8 cellular contexts compared by ENCODE assay signal in the genomic region with DNA sequence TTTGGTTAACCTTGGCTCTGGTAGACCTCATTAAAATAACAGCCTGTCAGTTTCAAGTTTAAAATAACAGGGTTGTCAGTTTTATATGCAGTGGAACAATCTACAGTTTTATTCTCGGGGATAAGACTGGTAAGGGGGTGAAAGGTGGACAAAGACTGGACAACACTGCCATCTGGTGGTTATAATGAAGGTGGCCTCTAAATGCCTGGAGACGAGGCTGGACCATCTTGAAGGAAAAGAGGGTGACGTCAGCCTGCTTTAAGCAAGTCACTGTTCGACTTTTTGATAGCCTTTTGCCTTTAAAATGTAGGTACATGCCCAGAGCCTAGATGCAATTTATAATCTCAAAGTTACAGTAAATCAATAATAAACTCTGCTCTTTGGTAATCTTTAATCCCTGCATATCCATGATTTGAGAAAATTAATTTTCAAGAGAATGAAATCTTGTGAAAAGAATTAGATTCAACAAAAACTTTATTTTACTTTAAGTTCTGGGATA.
DNase-seq lines count a peak whose midpoint lies in the region; ATAC-seq, FAIRE-seq and TF ChIP-seq lines count a peak whose summit lies in the region.

No MANE protein-coding gene starts in this region.

- H2AFZ ChIP-seq in HCT116 (ENCODE audit: low read depth, low read length, poor library complexity, severe bottlenecking): no peak overlapping the region

- H3K4me1 ChIP-seq in HCT116 (ENCODE audit: control insufficient read depth in 1 of 2, insufficient read depth in 2 of 2, low read length in 2 of 2) (no peaks in the 10 kb centered on the region), pancreas (no peaks in the 10 kb centered on the region)

- H3K4me3 ChIP-seq in HCT116 (replicated peaks in 1 of 2; ENCODE audit: low read depth in 1 of 2, low read length in 2 of 2): no peak overlapping the region
- H3K4me3 ChIP-seq in pancreas: no peak overlapping the region

- RAD21 ChIA-PET in HCT116 (lab: Charles Lee; ENCODE audit: low non-redundant PET in 1 of 2, low total read pairs in 2 of 2, uncharacterized antibody in 2 of 2, unreplicated experiment in 2 of 2): no interaction called here

- CTCF ChIA-PET in HCT116 (lab: Charles Lee): interaction anchor here (1.8 kb wide), 1 partner anchor 255 kb away, joined by 7 read pairs; no protein-coding TSS in a partner anchor

- no peak overlapping the region for H3K4me2 ChIP-seq in HCT116 (ENCODE audit: low read length)

- intact Hi-C loops in HCT116 (cut with micrococcal nuclease): loop anchor here (2.0 kb wide), 1 partner anchor 254 kb away; no protein-coding TSS in a partner anchor
- intact Hi-C loops in pancreas (cut with DNase I): loop anchor here in 1 of 3 donors (10.0 kb wide), 1 partner anchor 1118 kb away; no protein-coding TSS in a partner anchor

- 0% methylated on average over 4 of the region's 4 CpGs for WGBS in pancreas, 2 donors

- DNase-seq in GM10266 (ENCODE audit: extremely low spot score) (peak; percentile 65), HCT116 (ENCODE audit: low read depth, low spot score) (peak; percentile 68), M059J (ENCODE audit: low read depth) (peak; percentile 72), SHP77 treated with DMSO at 0.1 percent for 48 hours (lab: John Stamatoyannopoulos, UW) (peak; percentile 73), frontal cortex (ENCODE audit: low spot score in 2 of 2) (peak; percentile 37 to 58), pancreas (peak in 4 of 6 donors; percentile 26 to 74 (median 40)), ureter (ENCODE audit: low spot score) (peak; percentile 69)
- DNase-seq in activated effector memory CD4-positive, alpha-beta T cell treated with Interleukin-2 at 50 U/mL for 16 hours: peak; percentile 14

- TF ChIP-seq POLR2A in HCT116 (IDR thresholded peaks at IDR 0.05; ENCODE audit: borderline replicate concordance, extremely low read depth, insufficient read depth, insufficient read length): no peak

- H3K9me3 ChIP-seq in HCT116 (ENCODE audit: control insufficient read depth in 1 of 2, insufficient read depth in 1 of 2, low read depth in 1 of 2, low read length in 2 of 2) (no peaks in the 10 kb centered on the region), pancreas (no peaks in the 10 kb centered on the region)

- TF ChIP-seq CTCF in GM10266 (IDR thresholded peaks at IDR 0.05; ENCODE audit: control insufficient read depth, insufficient read depth, low read depth, missing control alignments) (peak; percentile 83), HCT116 (IDR thresholded peaks at IDR 0.05 in 2 of 3, conservative IDR thresholded peaks at IDR 0.05 in 1 of 3; ENCODE audit: borderline replicate concordance in 1 of 3, insufficient read depth in 1 of 3, low read depth in 2 of 3, low read length in 2 of 3) (peak in 2 of 3 experiments; percentile 69 to 83; a peak in 4 of 6 replicates), pancreas (IDR thresholded peaks at IDR 0.05) (peak; percentile 77 to 88 (median 84))

- H4K20me1 ChIP-seq in HCT116 (ENCODE audit: insufficient read depth): no peaks in the 10 kb centered on the region

- H3K79me2 ChIP-seq in HCT116 (ENCODE audit: insufficient read depth, low read length): no peaks in the 10 kb centered on the region

- POLR2A ChIA-PET in HCT116 (lab: Charles Lee): no interaction called here

- H3K9ac ChIP-seq in HCT116 (ENCODE audit: low read length): no peak overlapping the region

- FAIRE-seq in frontal cortex (lab: Jason Lieb, UNC) (peak; percentile 79), pancreas (lab: Jason Lieb, UNC) (peak; percentile 94)

- no peaks in the 10 kb centered on the region for H3K27me3 ChIP-seq in HCT116 (ENCODE audit: insufficient read depth, low read length)
- no peaks in the 10 kb centered on the region for H3K27me3 ChIP-seq in pancreas

- ATAC-seq in HCT116 (peak; percentile 98), pancreas (peak; percentile 93 to 99 (median 98))

- peak; percentile 68 for TF ChIP-seq RAD21 in HCT116 (IDR thresholded peaks at IDR 0.05; ENCODE audit: low read depth)

- BruUV-seq in HCT116 (replicated peaks; lab: Mats Ljungman, UMichigan): no TSS peak

- H3K9me2 ChIP-seq in HCT116 (ENCODE audit: insufficient read depth): no peaks in the 10 kb centered on the region

- no peak overlapping the region for H3K27ac ChIP-seq in HCT116 (ENCODE audit: low read depth, low read length)
- no peak overlapping the region for H3K27ac ChIP-seq in pancreas

- H3K36me3 ChIP-seq in HCT116 (ENCODE audit: control insufficient read depth in 1 of 2, insufficient read depth in 2 of 2, low read length in 2 of 2): no peaks in the 10 kb centered on the region
- H3K36me3 ChIP-seq in pancreas: no peaks in the 10 kb centered on the region

TF ChIP-seq in HCT116, 20 proteins besides CTCF, POLR2A, EP300 and RAD21:
- no peak for TF ChIP-seq ZFX (IDR thresholded peaks at IDR 0.05)
- TF ChIP-seq ATF3 (IDR thresholded peaks at IDR 0.05): no peak
- TF ChIP-seq YY1 (IDR thresholded peaks at IDR 0.05; ENCODE audit: extremely low read depth, insufficient replicate concordance, low read depth, low read length): no peak
- TF ChIP-seq REST (IDR thresholded peaks at IDR 0.05; ENCODE audit: low read depth): no peak
- no peak for TF ChIP-seq TCF7L2 (IDR thresholded peaks at IDR 0.05; ENCODE audit: borderline replicate concordance, extremely low read depth, insufficient read depth, insufficient read length)
- TF ChIP-seq MAX (IDR thresholded peaks at IDR 0.05): no peak
TF ChIP-seq in HCT116: peak in this region for 0.

Comparison
In these comparisons a context has a peak if more than half of its experiments do, and no peak if none do; other contexts are left out.
1. DNase-seq: peak in every context shown above with its lines; median percentile 73 in SHP77 treated with DMSO at 0.1 percent for 48 hours; 72 in M059J; 69 in ureter; 68 in HCT116; 65 in GM10266; 48 in frontal cortex; 40 in pancreas; 14 in activated effector memory CD4-positive, alpha-beta T cell treated with Interleukin-2 at 50 U/mL for 16 hours.